8 cellular contexts compared by ENCODE assay signal in the genomic region with DNA sequence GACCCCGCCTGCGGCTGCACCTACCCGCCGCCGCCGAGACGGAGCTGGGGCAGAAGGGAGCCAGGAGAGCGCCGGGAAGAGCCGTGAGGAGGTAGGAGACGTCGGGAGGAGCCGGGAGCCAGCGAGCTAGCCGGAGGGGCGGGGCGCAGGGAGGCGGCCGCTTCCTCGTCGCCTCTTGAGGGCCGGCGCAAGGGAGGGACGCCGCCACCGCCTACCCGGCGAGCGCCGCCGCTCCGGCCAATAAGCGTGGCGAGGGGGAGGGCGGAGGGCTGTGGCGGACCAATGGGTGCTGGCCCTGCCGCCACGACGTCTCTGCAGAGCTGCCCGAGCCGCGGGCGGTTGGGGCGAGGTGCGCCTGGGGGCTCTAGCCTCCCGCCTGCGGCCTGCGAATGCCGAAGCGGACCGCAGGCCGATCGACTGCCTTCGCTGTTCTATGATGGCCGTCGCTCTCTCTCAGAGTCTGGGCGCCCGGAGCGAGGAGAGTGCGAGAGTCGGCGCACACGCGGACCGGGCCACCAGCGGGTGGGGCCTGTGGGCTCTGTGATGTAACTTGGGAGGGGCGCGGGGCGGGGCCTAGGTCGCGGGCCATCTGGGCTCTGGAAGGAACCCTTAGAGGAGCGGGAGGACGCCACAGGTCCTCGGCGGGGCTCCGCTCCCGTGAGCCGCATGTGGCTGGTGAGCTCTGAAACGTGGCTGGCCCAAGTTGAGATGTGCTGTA.
DNase-seq lines count a peak whose midpoint lies in the region; ATAC-seq and TF ChIP-seq lines count a peak whose summit lies in the region.

No MANE protein-coding gene starts in this region.

- CTCF ChIA-PET in activated CD4-positive, alpha-beta memory T cell treated with anti-CD3 and anti-CD28 coated beads for 36 hours (lab: Charles Lee): interaction anchor here (0.5 to 2.5 kb wide), 6 partner anchors 22 to 264 kb away, joined by 3 to 11 read pairs (median 4); a partner anchor contains a TSS

- H3K36me3 Mint-ChIP-seq in activated CD4-positive, alpha-beta memory T cell treated with anti-CD3 and anti-CD28 coated beads for 36 hours: peaks cover 7% of the 10 kb centered on the region

- DNase-seq in CD1c-positive myeloid dendritic cell (ENCODE audit: extremely low spot score): peak; percentile 97
- DNase-seq in NCI-H774 (lab: John Stamatoyannopoulos, UW): peak; percentile 84
- peak; percentile 96 for DNase-seq in activated CD4-positive, alpha-beta memory T cell treated with anti-CD3 and anti-CD28 coated beads for 36 hours
- peak; percentile 94 to 98 (median 96) for DNase-seq in dorsolateral prefrontal cortex
- peak; percentile 95 to 100 for DNase-seq in lower leg skin (ENCODE audit: low spot score in 2 of 2)
- DNase-seq in stimulated activated CD4-positive, alpha-beta T cell treated with anti-CD3 and anti-CD28 coated beads, Interleukin-4, amount 100 ng/mL, for 4 hours: peak; percentile 93 to 94

- 0 to 1% methylated on average over 59 to 69 of the region's 79 CpGs for WGBS in lower leg skin, 2 donors

- TF ChIP-seq CTCF in dorsolateral prefrontal cortex (IDR thresholded peaks at IDR 0.05 in 54 of 56, conservative IDR thresholded peaks at IDR 0.05 in 2 of 56; ENCODE audit: low read depth in 1 of 56, partially characterized antibody in 56 of 56) (peak in 16 of 56 donors; percentile 8 to 40 (median 19)), lower leg skin (IDR thresholded peaks at IDR 0.05) (no peak)

- peaks cover 32% of the 10 kb centered on the region for H3K4me1 Mint-ChIP-seq in activated CD4-positive, alpha-beta memory T cell treated with anti-CD3 and anti-CD28 coated beads for 36 hours (ENCODE audit: low read depth)

- no peaks in the 10 kb centered on the region for H3K27me3 Mint-ChIP-seq in activated CD4-positive, alpha-beta memory T cell treated with anti-CD3 and anti-CD28 coated beads for 36 hours

- no peaks in the 10 kb centered on the region for H3K27me3 ChIP-seq in dorsolateral prefrontal cortex

- intact Hi-C loops in activated CD4-positive, alpha-beta memory T cell treated with anti-CD3 and anti-CD28 coated beads for 36 hours (cut with micrococcal nuclease): loop anchor here (2.0 to 5.0 kb wide), 4 partner anchors 24 to 707 kb away; a partner anchor contains a TSS
- intact Hi-C loops in dorsolateral prefrontal cortex (cut with DNase I): loop anchor here (2.0 to 5.0 kb wide), 5 partner anchors 52 to 252 kb away; no protein-coding TSS in a partner anchor
- intact Hi-C loops in lower leg skin (cut with DNase I; ENCODE audit: low total_unique reads): no loop called here

- no peaks in the 10 kb centered on the region for H3K9me3 Mint-ChIP-seq in activated CD4-positive, alpha-beta memory T cell treated with anti-CD3 and anti-CD28 coated beads for 36 hours

- H3K4me3 ChIP-seq in dorsolateral prefrontal cortex (peak overlapping the region; percentile 62 to 99 (median 89)), lower leg skin (ENCODE audit: low read depth, poor library complexity, severe bottlenecking) (peak overlapping the region; percentile 87)

- TF ChIP-seq POLR2A in lower leg skin (IDR thresholded peaks at IDR 0.05): no peak

- H3K27ac ChIP-seq in dorsolateral prefrontal cortex: peak overlapping the region; percentile 72 to 99 (median 95)

- peak overlapping the region; percentile 93 for H3K4me3 Mint-ChIP-seq in activated CD4-positive, alpha-beta memory T cell treated with anti-CD3 and anti-CD28 coated beads for 36 hours

- peak overlapping the region; percentile 89 for H3K27ac Mint-ChIP-seq in activated CD4-positive, alpha-beta memory T cell treated with anti-CD3 and anti-CD28 coated beads for 36 hours

- POLR2A ChIA-PET in activated CD4-positive, alpha-beta memory T cell treated with anti-CD3 and anti-CD28 coated beads for 36 hours (lab: Charles Lee): interaction anchor here (0.7 to 0.9 kb wide), 4 partner anchors 24 to 441 kb away, joined by 3 to 4 read pairs (median 3); no protein-coding TSS in a partner anchor

- peak; percentile 94 for ATAC-seq in GM19397 (IDR thresholded peaks at IDR 0.05; ENCODE audit: unreplicated experiment)
- ATAC-seq in HG03565 (IDR thresholded peaks at IDR 0.05; ENCODE audit: unreplicated experiment): peak; percentile 79

Comparison
In these comparisons a context has a peak if more than half of its experiments do, and no peak if none do; other contexts are left out.
1. Peak in every context shown above with its lines: DNase-seq, ATAC-seq, H3K4me3 ChIP-seq and H3K27ac ChIP-seq.